ENCODE assay signal across 8 cellular contexts in the genomic region with DNA sequence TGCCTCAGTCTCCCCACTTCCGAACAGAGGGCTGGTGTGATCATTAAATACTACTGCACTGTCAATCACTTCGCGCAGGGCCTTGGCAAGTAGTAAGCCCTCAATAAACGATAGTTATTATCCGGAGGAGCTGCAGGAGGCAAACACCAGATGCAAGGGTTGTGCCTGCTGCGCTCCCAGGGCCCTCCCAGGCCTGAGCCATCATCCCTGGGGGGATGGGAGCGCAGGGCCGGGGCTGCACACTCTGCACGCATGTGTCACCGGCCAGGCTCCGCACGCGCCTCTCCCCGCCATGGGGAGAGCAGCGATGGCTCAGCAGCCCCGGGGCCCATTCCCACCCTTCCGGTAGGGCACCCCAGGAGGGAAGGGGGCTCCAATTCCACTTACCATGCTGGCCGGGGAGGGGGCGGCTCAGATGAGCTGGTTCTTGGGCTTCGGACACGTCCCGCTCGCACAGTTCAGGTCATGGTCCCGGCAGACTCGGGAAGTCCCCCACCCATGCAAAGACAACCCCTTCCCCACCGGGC. TPM values are rescaled to one million over a fixed set of nuclear protein-coding genes. Genes with fewer than 3 reads are reported as not detected.
DNase-seq lines count a peak whose midpoint lies in the region; ATAC-seq lines count a peak whose summit lies in the region.

No MANE protein-coding gene starts in this region.

- H3K27ac ChIP-seq in esophagus (ENCODE audit: low read depth in 2 of 2, low read length in 1 of 2): peak overlapping the region; percentile 74 to 85
- H3K27ac ChIP-seq in muscle layer of colon (ENCODE audit: low read depth, low read length): peak overlapping the region; percentile 68

- peak overlapping the region; percentile 88 for H3K4me3 Mint-ChIP-seq in stimulated activated effector memory CD8-positive, alpha-beta T cell treated with anti-CD3 and anti-CD28 coated beads, Interleukin-12 subunit alpha, Interleukin-12 subunit beta, amount 100 ng/mL, for 72 hours

- H3K27me3 ChIP-seq in esophagus (ENCODE audit: control insufficient read depth in 1 of 2, insufficient read depth in 2 of 2, low read length in 2 of 2): no peaks in the 10 kb centered on the region
- H3K27me3 ChIP-seq in muscle layer of colon (ENCODE audit: control insufficient read depth in 1 of 2, insufficient read depth in 2 of 2, low read length in 2 of 2): no peaks in the 10 kb centered on the region

- H3K27ac Mint-ChIP-seq in stimulated activated effector memory CD8-positive, alpha-beta T cell treated with anti-CD3 and anti-CD28 coated beads, Interleukin-12 subunit alpha, Interleukin-12 subunit beta, amount 100 ng/mL, for 72 hours: peak overlapping the region; percentile 90

- H3K4me3 ChIP-seq in esophagus (ENCODE audit: low read depth in 1 of 2, low read length in 2 of 2) (peak overlapping the region; percentile 78 to 82), muscle layer of colon (ENCODE audit: low read depth in 1 of 2, low read length in 2 of 2) (peak overlapping the region; percentile 57 to 68)

- DNase-seq in NCI-H1417 (lab: John Stamatoyannopoulos, UW) (peak; percentile 33 to 80 (median 74)), NCI-H1417 treated with DMSO at 0.1 percent for 48 hours (lab: John Stamatoyannopoulos, UW) (no peak), NOMO-1 treated with dmso at 0.1 percent for 144 hours (lab: John Stamatoyannopoulos, UW; ENCODE audit: unreplicated experiment) (peak; percentile 14)
- DNase-seq in activated T-cell treated with anti-CD3 and anti-CD28 coated beads, Interleukin-2, amount 50 U/mL, for 48 hours: peak; percentile 81 to 82
- DNase-seq in stimulated activated effector memory CD8-positive, alpha-beta T cell treated with anti-CD3 and anti-CD28 coated beads, Interleukin-12 subunit alpha, Interleukin-12 subunit beta, amount 100 ng/mL, for 72 hours (ENCODE audit: low spot score in 2 of 2): peak; percentile 51 to 83

- H3K9me3 ChIP-seq in esophagus (ENCODE audit: control insufficient read depth in 2 of 2, insufficient read depth in 1 of 2, low read depth in 1 of 2, low read length in 1 of 2) (no peaks in the 10 kb centered on the region), muscle layer of colon (ENCODE audit: low read length) (no peaks in the 10 kb centered on the region)

- H3K36me3 Mint-ChIP-seq in stimulated activated effector memory CD8-positive, alpha-beta T cell treated with anti-CD3 and anti-CD28 coated beads, Interleukin-12 subunit alpha, Interleukin-12 subunit beta, amount 100 ng/mL, for 72 hours: no peaks in the 10 kb centered on the region

- WGBS in esophagus, 2 donors: 1 to 2% methylated on average over 26 of the region's 26 CpGs

- peak overlapping the region; percentile 57 for H3K9ac ChIP-seq in muscle layer of colon (ENCODE audit: low read length)

- peaks cover 39% of the 10 kb centered on the region for H3K4me1 Mint-ChIP-seq in stimulated activated effector memory CD8-positive, alpha-beta T cell treated with anti-CD3 and anti-CD28 coated beads, Interleukin-12 subunit alpha, Interleukin-12 subunit beta, amount 100 ng/mL, for 72 hours

- H3K4me1 ChIP-seq in esophagus (ENCODE audit: control insufficient read depth in 2 of 2, insufficient read depth in 2 of 2, low read length in 1 of 2) (peaks cover 5 to 8% of the 10 kb centered on the region in 2 donors), muscle layer of colon (ENCODE audit: insufficient read depth, low read length) (peaks cover 13% of the 10 kb centered on the region)

- H3K9me3 Mint-ChIP-seq in stimulated activated effector memory CD8-positive, alpha-beta T cell treated with anti-CD3 and anti-CD28 coated beads, Interleukin-12 subunit alpha, Interleukin-12 subunit beta, amount 100 ng/mL, for 72 hours: peaks cover 2% of the 10 kb centered on the region

- ATAC-seq in HG03039 (IDR thresholded peaks at IDR 0.05; ENCODE audit: unreplicated experiment): peak; percentile 33
- ATAC-seq in stimulated activated effector memory CD8-positive, alpha-beta T cell treated with anti-CD3 and anti-CD28 coated beads, Interleukin-12 subunit alpha, Interleukin-12 subunit beta, amount 100 ng/mL, for 72 hours: peak; percentile 79

- peaks cover 0 to 3% of the 10 kb centered on the region in 2 donors for H3K36me3 ChIP-seq in esophagus (ENCODE audit: control insufficient read depth in 2 of 2, insufficient read depth in 2 of 2, low read length in 1 of 2)
- no peaks in the 10 kb centered on the region for H3K36me3 ChIP-seq in muscle layer of colon (ENCODE audit: insufficient read depth, low read length)

RNA-seq across cellular contexts. Expression of gene XPO6, which starts 0.7 kb away (rescaled TPM):
- 10 to 100 TPM; 50.6 to 52.1 TPM for polyA plus RNA-seq in esophagus
